In genomic region chr1:209156991-209157390, GRCh38 we compare ENCODE assay signal across 22 cellular contexts.
A peak's percentile ranks its signal among the peaks of the same experiment; 100 is the strongest.
DNase-seq lines count a peak whose midpoint lies in the region; ATAC-seq, FAIRE-seq and TF ChIP-seq lines count a peak whose summit lies in the region.
"Had no signal": no experiment of that assay in that cellular context is flagged by ENCODE, and none has a peak within 500 bp of the region (broad histone marks: within the 10 kb centered on the region; RNA-seq: fewer than 3 reads in every experiment).

No MANE protein-coding gene starts in this region.

- no peak overlapping the region for H2AK5ac ChIP-seq in H1 (ENCODE audit: low read depth, low read length)

- no peak overlapping the region for H4K8ac ChIP-seq in H1 (ENCODE audit: extremely low read depth, insufficient read depth, low read length)

- no peak overlapping the region for H3K9ac ChIP-seq in H1 (replicated peaks in 1 of 4; ENCODE audit: extremely low read depth in 1 of 4, low read depth in 3 of 4, low read length in 3 of 4)
- peak overlapping the region; percentile 28 for H3K9ac ChIP-seq in neural cell (ENCODE audit: low read length)

- no peak overlapping the region for H3K4ac ChIP-seq in H1 (replicated peaks; ENCODE audit: insufficient read length, low read depth, low read length)

- no peak for FAIRE-seq in H1 (lab: Jason Lieb, UNC)

- CTCF ChIA-PET in H1 (lab: Charles Lee; ENCODE audit: partially characterized antibody), result interaction anchor here (0.6 to 1.0 kb wide), 2 partner anchors 35 to 1537 kb away, joined by 3 to 4 read pairs; no protein-coding TSS in a partner anchor

- no peak overlapping the region for H3K14ac ChIP-seq in H1 (ENCODE audit: insufficient read length)

- H3K23ac ChIP-seq in H1 (ENCODE audit: insufficient read length), result no peak overlapping the region

- H3K18ac ChIP-seq in H1 (ENCODE audit: extremely low read depth, low read length), result no peak overlapping the region

- TF ChIP-seq CTCF in GM23338 (conservative IDR thresholded peaks at IDR 0.05; ENCODE audit: low read depth in 2 of 2) (no peak), H1 (IDR thresholded peaks at IDR 0.05; ENCODE audit: control extremely low read depth in 1 of 3, insufficient read depth in 1 of 3, low read depth in 1 of 3, low read length in 3 of 3) (no peak), neural cell (IDR thresholded peaks at IDR 0.05; ENCODE audit: poor library complexity, severe bottlenecking) (no peak)

- H3K27me3 ChIP-seq in GM23338 (ENCODE audit: insufficient read depth) (no peaks in the 10 kb centered on the region), H1 (replicated peaks in 1 of 4; ENCODE audit: control insufficient read depth in 3 of 4, extremely low read depth in 1 of 4, insufficient read depth in 3 of 4, low read length in 3 of 4) (no peaks in the 10 kb centered on the region), neural cell (ENCODE audit: insufficient read depth, low read depth, low read length) (no peaks in the 10 kb centered on the region)
- H3K27me3 ChIP-seq: MG63, SJSA1 had no signal

- no peaks in the 10 kb centered on the region for H3K79me1 ChIP-seq in H1 (ENCODE audit: low read depth, low read length)

- H3K4me2 ChIP-seq in GM23338 (peak overlapping the region; percentile 39), H1 (ENCODE audit: insufficient read depth in 1 of 2, low read depth in 2 of 2, low read length in 2 of 2) (no peak overlapping the region; a peak in 2 of 4 replicates), neural cell (ENCODE audit: low read length) (peak overlapping the region; percentile 36)
- H3K4me2 ChIP-seq: PC-9 had no signal

- H4K20me1 ChIP-seq in GM23338 (replicated peaks; ENCODE audit: insufficient read depth) (no peaks in the 10 kb centered on the region), H1 (replicated peaks in 1 of 2; ENCODE audit: control insufficient read depth in 1 of 2, insufficient read depth in 2 of 2, low read length in 2 of 2) (no peaks in the 10 kb centered on the region), neural cell (ENCODE audit: insufficient read depth) (no peaks in the 10 kb centered on the region)

- peaks cover 42% of the 10 kb centered on the region for H3K4me1 ChIP-seq in GM23338 (ENCODE audit: insufficient read depth)
- peaks cover 4 to 18% (median 12%) of the 10 kb centered on the region in 4 experiments; a peak in 6 of 7 replicates for H3K4me1 ChIP-seq in H1 (replicated peaks in 1 of 4; ENCODE audit: control insufficient read depth in 3 of 4, insufficient read depth in 4 of 4, low read length in 3 of 4)
- H3K4me1 ChIP-seq: SJSA1 had no signal

- no peak overlapping the region for H2BK120ac ChIP-seq in H1 (replicated peaks; ENCODE audit: low read depth, low read length)

- TF ChIP-seq EP300 in H1 (IDR thresholded peaks at IDR 0.05; ENCODE audit: borderline replicate concordance in 1 of 2, low read depth in 2 of 2, low read length in 2 of 2) (no peak), neural cell (conservative IDR thresholded peaks at IDR 0.05; ENCODE audit: poor library complexity, severe bottlenecking) (no peak)

- no peaks in the 10 kb centered on the region for H3K23me2 ChIP-seq in H1 (ENCODE audit: low read depth, low read length)

- H3F3A ChIP-seq in GM23338 (replicated peaks; ENCODE audit: low read depth) (peaks cover 6% of the 10 kb centered on the region; the same call in 1 of the 2 replicates), neural cell (ENCODE audit: insufficient read depth, low read length, poor library complexity, severe bottlenecking) (no peaks in the 10 kb centered on the region)

- H3K9me3 ChIP-seq in H1 (ENCODE audit: insufficient read depth in 2 of 2, low read depth in 1 of 2, low read length in 1 of 2) (no peaks in the 10 kb centered on the region), neural cell (ENCODE audit: low read length) (no peaks in the 10 kb centered on the region)
- H3K9me3 ChIP-seq: MG63, SJSA1 had no signal

- no peaks in the 10 kb centered on the region for H3K36me3 Mint-ChIP-seq in GM23338 (ENCODE audit: low read depth)
- H3K36me3 Mint-ChIP-seq: CD4-positive, CD25-positive, alpha-beta regulatory T cell had no signal

- H3K56ac ChIP-seq in H1 (replicated peaks; ENCODE audit: insufficient read length, low read depth, low read length), result no peak overlapping the region

- no peaks in the 10 kb centered on the region for H3K9me3 Mint-ChIP-seq in GM23338
- H3K9me3 Mint-ChIP-seq: HFFc6 had no signal

- H2BK12ac ChIP-seq in H1 (ENCODE audit: low read depth, low read length), result no peak overlapping the region

- H3K27ac ChIP-seq in GM23338 (ENCODE audit: low read depth) (peak overlapping the region; percentile 86), H1 (ENCODE audit: low read depth, low read length) (no peak overlapping the region), neural cell (ENCODE audit: low read length) (peak overlapping the region; percentile 78)
- H3K27ac ChIP-seq: PC-9, SJSA1 had no signal

- peaks cover 3% of the 10 kb centered on the region; the same call in 1 of the 2 replicates for H3K9me2 ChIP-seq in GM23338 (ENCODE audit: insufficient read depth)
- no peaks in the 10 kb centered on the region for H3K9me2 ChIP-seq in neural cell (ENCODE audit: insufficient read depth, low read length)

- H3K4me3 Mint-ChIP-seq in GM23338, result peak overlapping the region; percentile 34; the same call in 1 of the 3 replicates
- H3K4me3 Mint-ChIP-seq: CD4-positive, CD25-positive, alpha-beta regulatory T cell had no signal

- H3K27me3 Mint-ChIP-seq in GM23338 (ENCODE audit: insufficient read depth, low read depth, poor library complexity), result no peaks in the 10 kb centered on the region
- H3K27me3 Mint-ChIP-seq: CD4-positive, CD25-positive, alpha-beta regulatory T cell had no signal

- DNase-seq in GM23338 (ENCODE audit: low spot score) (peak; percentile 15), NCI-H82 (lab: John Stamatoyannopoulos, UW) (peak; percentile 52), H1 (ENCODE audit: low read depth in 1 of 2, low spot score in 2 of 2) (no peak), NCI-H1694 (lab: John Stamatoyannopoulos, UW) (no peak), HCEC 1CT (no peak)
- DNase-seq: CD4-positive, CD25-positive, alpha-beta regulatory T cell; H7; HFFc6; IMR-90; KG1; MG63; NCI-H2029 treated with DMSO at 0.1 percent for 48 hours; NCI-H2171; NCI-H226; NCI-H510A; NCI-H748 treated with DMSO at 0.1 percent for 48 hours; NK-92 treated with Interleukin-12 subunit alpha and Interleukin-12 subunit beta, amount 100 ng/mL, for 24 hours; PC-9 had no signal

- TF ChIP-seq RAD21 in H1 (IDR thresholded peaks at IDR 0.05 in 1 of 2, conservative IDR thresholded peaks at IDR 0.05 in 1 of 2; ENCODE audit: low read depth in 2 of 2, low read length in 2 of 2) (no peak), neural cell (conservative IDR thresholded peaks at IDR 0.05) (no peak)

- peak overlapping the region; percentile 33 for H3K27ac Mint-ChIP-seq in GM23338
- H3K27ac Mint-ChIP-seq: CD4-positive, CD25-positive, alpha-beta regulatory T cell; HFFc6 had no signal

- TF ChIP-seq POLR2A in H1 (IDR thresholded peaks at IDR 0.05; ENCODE audit: control extremely low read depth in 1 of 2, low read depth in 2 of 2, low read length in 2 of 2), result no peak

- H3K79me2 ChIP-seq in GM23338 (replicated peaks; ENCODE audit: insufficient read depth), result no peaks in the 10 kb centered on the region
- no peaks in the 10 kb centered on the region for H3K79me2 ChIP-seq in H1 (ENCODE audit: control insufficient read depth in 1 of 2, insufficient read depth in 2 of 2, low read length in 2 of 2)
- no peaks in the 10 kb centered on the region for H3K79me2 ChIP-seq in neural cell (replicated peaks; ENCODE audit: insufficient read depth, low read length)

- H2BK20ac ChIP-seq in H1 (ENCODE audit: low read length), result no peak overlapping the region

- POLR2A ChIA-PET in H1 (lab: Charles Lee; ENCODE audit: partially characterized antibody), result interaction anchor here (0.6 kb wide), 1 partner anchor 324 kb away, joined by 3 read pairs; no protein-coding TSS in a partner anchor

- H2BK5ac ChIP-seq in H1 (ENCODE audit: low read depth, low read length), result peak overlapping the region; percentile 14; the same call in 1 of the 2 replicates

- H3K36me3 ChIP-seq in GM23338 (ENCODE audit: insufficient read depth) (no peaks in the 10 kb centered on the region), H1 (ENCODE audit: control insufficient read depth in 2 of 4, insufficient read depth in 4 of 4, low read length in 3 of 4) (no peaks in the 10 kb centered on the region), neural cell (ENCODE audit: insufficient read depth, low read length) (no peaks in the 10 kb centered on the region)
- H3K36me3 ChIP-seq: MG63, SJSA1 had no signal

- H4K5ac ChIP-seq in H1 (ENCODE audit: insufficient read length, low read depth, low read length), result peak overlapping the region; percentile 2

- H3K4me3 ChIP-seq in GM23338 (0 out of 2 replicates have a peak overlapping the region, but pooled peaks have one; percentile 9), H1 (ENCODE audit: extremely low read depth in 1 of 4, insufficient read depth in 2 of 4, low read depth in 3 of 4, low read length in 4 of 4) (no peak overlapping the region), neural cell (ENCODE audit: low read length) (no peak overlapping the region)
- H3K4me3 ChIP-seq: PC-9, SJSA1 had no signal

- no peak overlapping the region for H2BK15ac ChIP-seq in H1 (ENCODE audit: low read length)

- peaks cover 48% of the 10 kb centered on the region for H3K4me1 Mint-ChIP-seq in GM23338
- H3K4me1 Mint-ChIP-seq: CD4-positive, CD25-positive, alpha-beta regulatory T cell had no signal

- no peak overlapping the region for H2AFZ ChIP-seq in GM23338
- H2AFZ ChIP-seq in H1 (ENCODE audit: low read length), result no peak overlapping the region
- no peak overlapping the region for H2AFZ ChIP-seq in neural cell (ENCODE audit: low read depth, low read length)
- H2AFZ ChIP-seq: PC-9 had no signal

- WGBS in H1 (ENCODE audit: extremely low coverage in 1 of 2, insufficient coverage in 1 of 2, insufficient read length in 1 of 2, insufficient replicate concordance in 2 of 2, low coverage in 1 of 2, low lambda C conversion rate in 2 of 2, missing lambda C conversion rate in 1 of 2), 2 experiments, result 61% methylated on average over 4 of the region's 4 CpGs; no CpG with 5 or more reads in 1 of the 2 experiments

- ATAC-seq in GM23338 (peak; percentile 12; the same call in 1 of the 3 replicates), HG03439 (IDR thresholded peaks at IDR 0.05; ENCODE audit: unreplicated experiment) (no peak)
- ATAC-seq: Right ventricle myocardium inferior had no signal

- no peak overlapping the region for H4K91ac ChIP-seq in H1 (replicated peaks; ENCODE audit: insufficient read length, low read length)

TF ChIP-seq in GM23338, 12 proteins besides CTCF, POLR2A, EP300 and RAD21 (continues in another document):
- TF ChIP-seq POLR2AphosphoS5 (IDR thresholded peaks at IDR 0.05; ENCODE audit: low read depth) (no peak), EZH2 (IDR thresholded peaks at IDR 0.05; ENCODE audit: low read depth, unreplicated experiment) (no peak)

TF ChIP-seq in H1, 55 proteins besides CTCF, POLR2A, EP300 and RAD21 (continues in another document):
- TF ChIP-seq SP4 (IDR thresholded peaks at IDR 0.05; ENCODE audit: low read length) (no peak), CHD1 (IDR thresholded peaks at IDR 0.05; ENCODE audit: low read depth, low read length) (no peak)

TF ChIP-seq in neural cell, 6 proteins besides CTCF, POLR2A, EP300 and RAD21 (continues in another document):
- TF ChIP-seq EZH2 (IDR thresholded peaks at IDR 0.05; ENCODE audit: borderline replicate concordance, insufficient read depth, low read length, poor library complexity, severe bottlenecking) (no peak), MXI1 (conservative IDR thresholded peaks at IDR 0.05; ENCODE audit: poor library complexity, severe bottlenecking) (no peak), TAF1 (IDR thresholded peaks at IDR 0.05; ENCODE audit: low read depth) (no peak)

Comparison
In these comparisons a context has a peak if more than half of its experiments do, and no peak if none do; other contexts are left out.
1. DNase-seq: peak in GM23338 (single experiment) and NCI-H82 (single experiment); none in H1 (0 of 2), NCI-H1694 (single experiment) and HCEC 1CT (single experiment).
2. H3K4me2 ChIP-seq: peak in GM23338 (single experiment) and neural cell (single experiment); none in H1 (0 of 2).